ENCODE assay signal across 28 cellular contexts in genomic region chr11:96284917-96285316, GRCh38. TPM values are rescaled to one million over a fixed set of nuclear protein-coding genes. Genes with fewer than 3 reads are reported as not detected.
DNase-seq lines count a peak whose midpoint lies in the region; ATAC-seq, FAIRE-seq and TF ChIP-seq lines count a peak whose summit lies in the region.
"Had no signal": no experiment of that assay in that cellular context is flagged by ENCODE, and none has a peak within 500 bp of the region (broad histone marks: within the 10 kb centered on the region; RNA-seq: fewer than 3 reads in every experiment).

No MANE protein-coding gene starts in this region.

- intact Hi-C loops in activated CD8-positive, alpha-beta T cell treated with anti-CD3 and anti-CD28 coated beads for 36 hours (cut with micrococcal nuclease) = loop anchor here (5.0 kb wide), 1 partner anchor 38 kb away; no protein-coding TSS in a partner anchor
- intact Hi-C loops in GM12878 (cut with micrococcal nuclease; ENCODE audit: unreplicated experiment) (no loop called here), head of caudate nucleus (cut with DNase I) (no loop called here)

- H3K79me2 ChIP-seq in GM12878 (ENCODE audit: control insufficient read depth, insufficient read depth, low read length) (peaks cover 71% of the 10 kb centered on the region), GM23338 (replicated peaks; ENCODE audit: insufficient read depth) (peaks cover 4% of the 10 kb centered on the region; the same call in 1 of the 2 replicates)

- peaks cover 86% of the 10 kb centered on the region for H3K4me1 Mint-ChIP-seq in activated CD8-positive, alpha-beta T cell treated with anti-CD3 and anti-CD28 coated beads for 36 hours (ENCODE audit: low read depth)
- peaks cover 49% of the 10 kb centered on the region for H3K4me1 Mint-ChIP-seq in activated CD8-positive, alpha-beta T cell treated with anti-CD3 and anti-CD28 coated beads, Interleukin-2, amount 10 ng/mL, durations not matched to agents 7 days and 5 days (ENCODE audit: low read depth)
- H3K4me1 Mint-ChIP-seq in GM23338 = peaks cover 16% of the 10 kb centered on the region

- no peaks in the 10 kb centered on the region for H3K27me3 Mint-ChIP-seq in activated CD8-positive, alpha-beta T cell treated with anti-CD3 and anti-CD28 coated beads for 36 hours
- H3K27me3 Mint-ChIP-seq in activated CD8-positive, alpha-beta T cell treated with anti-CD3 and anti-CD28 coated beads, Interleukin-2, amount 10 ng/mL, durations not matched to agents 7 days and 5 days (ENCODE audit: low read depth) = no peaks in the 10 kb centered on the region
- H3K27me3 Mint-ChIP-seq in GM23338 (ENCODE audit: insufficient read depth, low read depth, poor library complexity) = no peaks in the 10 kb centered on the region
- H3K27me3 Mint-ChIP-seq: activated CD4-positive, alpha-beta T cell treated with anti-CD3 and anti-CD28 coated beads, Interleukin-2, amount 10 ng/mL, durations not matched to agents 7 days and 5 days; B cell; CD8-positive, alpha-beta memory T cell had no signal

- peaks cover 3% of the 10 kb centered on the region; the same call in 2 of the 3 replicates for H3K9me3 ChIP-seq in GM12878 (replicated peaks; ENCODE audit: control insufficient read depth, insufficient read depth, low read length)

- peaks cover 27% of the 10 kb centered on the region for H3K36me3 Mint-ChIP-seq in activated CD8-positive, alpha-beta T cell treated with anti-CD3 and anti-CD28 coated beads for 36 hours (ENCODE audit: low read depth)
- peaks cover 24% of the 10 kb centered on the region for H3K36me3 Mint-ChIP-seq in activated CD8-positive, alpha-beta T cell treated with anti-CD3 and anti-CD28 coated beads, Interleukin-2, amount 10 ng/mL, durations not matched to agents 7 days and 5 days (ENCODE audit: low read depth)
- no peaks in the 10 kb centered on the region for H3K36me3 Mint-ChIP-seq in GM23338 (ENCODE audit: low read depth)

- H3K4me2 ChIP-seq in GM12878 (ENCODE audit: control insufficient read depth, insufficient read depth) = no peak overlapping the region
- H3K4me2 ChIP-seq in GM23338 = no peak overlapping the region
- H3K4me2 ChIP-seq: PC-9 had no signal

- H3K4me3 ChIP-seq in GM12865 (ENCODE audit: low read depth, low read length) (no peak overlapping the region), GM12878 (no peak overlapping the region), GM23338 (no peak overlapping the region)
- H3K4me3 ChIP-seq: PC-9, upper lobe of left lung had no signal

- POLR2A ChIA-PET in activated CD8-positive, alpha-beta T cell treated with anti-CD3 and anti-CD28 coated beads for 36 hours (lab: Charles Lee) = interaction anchor here (0.8 to 1.9 kb wide), 2 partner anchors 17 to 30 kb away, joined by 3 to 4 read pairs; no protein-coding TSS in a partner anchor
- POLR2A ChIA-PET in activated CD8-positive, alpha-beta T cell treated with anti-CD3 and anti-CD28 coated beads, Interleukin-2, amount 10 ng/mL, durations not matched to agents 7 days and 5 days (lab: Charles Lee) = no interaction called here
- POLR2A ChIA-PET in GM12878 (lab: Charles Lee) = no interaction called here

- TF ChIP-seq EP300 in GM12878 (IDR thresholded peaks at IDR 0.05; ENCODE audit: borderline replicate concordance in 1 of 2, control insufficient read depth in 1 of 2, low read depth in 2 of 2, low read length in 2 of 2) = no peak

- H3K27me3 ChIP-seq in GM12878 (replicated peaks in 1 of 2; ENCODE audit: control insufficient read depth in 2 of 2, insufficient read depth in 2 of 2, low read length in 1 of 2) (no peaks in the 10 kb centered on the region), GM23338 (ENCODE audit: insufficient read depth) (no peaks in the 10 kb centered on the region)
- H3K27me3 ChIP-seq: upper lobe of left lung had no signal

- H3K4me1 ChIP-seq in GM12878 (ENCODE audit: control insufficient read depth, insufficient read depth, low read length) (peaks cover 38% of the 10 kb centered on the region), GM23338 (ENCODE audit: insufficient read depth) (peaks cover 14% of the 10 kb centered on the region)

- TF ChIP-seq POLR2A in GM12878 (IDR thresholded peaks at IDR 0.05; ENCODE audit: low read depth, low read length) = no peak

- no peaks in the 10 kb centered on the region for H3K9me2 ChIP-seq in GM23338 (ENCODE audit: insufficient read depth)

- no TSS peak for BruUV-seq in GM12878 (replicated peaks; lab: Mats Ljungman, UMichigan)

- no peak for TF ChIP-seq RAD21 in GM12878 (IDR thresholded peaks at IDR 0.05; ENCODE audit: insufficient read depth, low read depth, low read length)

- H3K9me3 Mint-ChIP-seq in activated CD8-positive, alpha-beta T cell treated with anti-CD3 and anti-CD28 coated beads for 36 hours = peaks cover 10% of the 10 kb centered on the region
- peaks cover 5% of the 10 kb centered on the region for H3K9me3 Mint-ChIP-seq in activated CD8-positive, alpha-beta T cell treated with anti-CD3 and anti-CD28 coated beads, Interleukin-2, amount 10 ng/mL, durations not matched to agents 7 days and 5 days (ENCODE audit: insufficient read depth)
- H3K9me3 Mint-ChIP-seq in GM23338 = peaks cover 3% of the 10 kb centered on the region; the same call in 2 of the 3 replicates

- TF ChIP-seq CTCF in activated CD8-positive, alpha-beta T cell treated with anti-CD3 and anti-CD28 coated beads for 36 hours (IDR thresholded peaks at IDR 0.05) = no peak
- no peak for TF ChIP-seq CTCF in GM12865 (IDR thresholded peaks at IDR 0.05; ENCODE audit: insufficient read depth, low read depth, low read length, missing control alignments)
- TF ChIP-seq CTCF in GM12878 (IDR thresholded peaks at IDR 0.05 in 2 of 3, conservative IDR thresholded peaks at IDR 0.05 in 1 of 3; ENCODE audit: control insufficient read depth in 2 of 3, extremely low read depth in 1 of 3, insufficient read depth in 1 of 3, low read depth in 3 of 3, low read length in 3 of 3) = no peak
- TF ChIP-seq CTCF in GM23338 (conservative IDR thresholded peaks at IDR 0.05; ENCODE audit: low read depth in 2 of 2) = no peak

- SMC1A ChIA-PET in GM12878 (lab: Charles Lee; ENCODE audit: uncharacterized antibody, unreplicated experiment) = interaction anchor here (0.8 to 5.3 kb wide), 8 partner anchors 8 to 229 kb away, joined by 3 to 76 read pairs (median 4); partner anchors contain the start of gene MAML2

- H3F3A ChIP-seq in GM23338 (replicated peaks; ENCODE audit: low read depth) = no peaks in the 10 kb centered on the region

- no peak for DNase-seq in activated CD8-positive, alpha-beta T cell treated with anti-CD3 and anti-CD28 coated beads for 36 hours
- no peak for DNase-seq in activated CD8-positive, alpha-beta T cell treated with anti-CD3 and anti-CD28 coated beads, Interleukin-2, amount 10 ng/mL, durations not matched to agents 7 days and 5 days
- peak; percentile 18 for DNase-seq in GM12865 (ENCODE audit: low read depth)
- no peak for DNase-seq in GM12878 (ENCODE audit: low read depth, low spot score)
- no peak for DNase-seq in GM23338 (ENCODE audit: low spot score)
- DNase-seq in head of caudate nucleus = no peak
- DNase-seq: activated CD4-positive, alpha-beta T cell treated with anti-CD3 and anti-CD28 coated beads, Interleukin-2, amount 10 ng/mL, durations not matched to agents 7 days and 5 days; activated naive CD4-positive, alpha-beta T cell; aorta; CD8-positive, alpha-beta memory T cell; DMS 273 treated with DMSO at 0.1 percent for 48 hours; effector CD8-positive, alpha-beta T cell; Karpas-422; NCI-H146; NCI-H2171 treated with DMSO at 0.1 percent for 48 hours; NCI-H510A treated with DMSO at 0.1 percent for 48 hours; PC-9; stimulated activated CD4-positive, alpha-beta T cell treated with anti-CD3 and anti-CD28 coated beads, Interleukin-2, amount 100 ng/mL, for 24 hours; upper lobe of left lung had no signal

- peak overlapping the region; percentile 48 for H3K27ac Mint-ChIP-seq in activated CD8-positive, alpha-beta T cell treated with anti-CD3 and anti-CD28 coated beads for 36 hours
- H3K27ac Mint-ChIP-seq in activated CD8-positive, alpha-beta T cell treated with anti-CD3 and anti-CD28 coated beads, Interleukin-2, amount 10 ng/mL, durations not matched to agents 7 days and 5 days = no peak overlapping the region
- H3K27ac Mint-ChIP-seq in GM23338 = no peak overlapping the region
- H3K27ac Mint-ChIP-seq: activated CD4-positive, alpha-beta T cell treated with anti-CD3 and anti-CD28 coated beads, Interleukin-2, amount 10 ng/mL, durations not matched to agents 7 days and 5 days; B cell had no signal

- in situ Hi-C loops in GM12878 (cut with MboI) = no loop called here

- H3K27ac ChIP-seq in GM12878 (ENCODE audit: control insufficient read depth, insufficient read depth) = no peak overlapping the region
- H3K27ac ChIP-seq in GM23338 (ENCODE audit: low read depth) = no peak overlapping the region
- H3K27ac ChIP-seq: HL-60, PC-9, upper lobe of left lung had no signal

- no peaks in the 10 kb centered on the region; a peak in 2 of 4 replicates for H3K36me3 ChIP-seq in GM12878 (ENCODE audit: control insufficient read depth in 2 of 2, insufficient read depth in 2 of 2, low read length in 1 of 2)
- H3K36me3 ChIP-seq in GM23338 (ENCODE audit: insufficient read depth) = no peaks in the 10 kb centered on the region
- H3K36me3 ChIP-seq: upper lobe of left lung had no signal

- H4K20me1 ChIP-seq in GM12878 (ENCODE audit: control insufficient read depth, insufficient read depth) = no peaks in the 10 kb centered on the region
- H4K20me1 ChIP-seq in GM23338 (replicated peaks; ENCODE audit: insufficient read depth) = no peaks in the 10 kb centered on the region

- H2AFZ ChIP-seq in GM12878 (ENCODE audit: control insufficient read depth, low read depth, low read length) = no peak overlapping the region
- H2AFZ ChIP-seq in GM23338 = no peak overlapping the region
- H2AFZ ChIP-seq: PC-9 had no signal

- H3K4me3 Mint-ChIP-seq in activated CD8-positive, alpha-beta T cell treated with anti-CD3 and anti-CD28 coated beads for 36 hours = no peak overlapping the region
- no peak overlapping the region for H3K4me3 Mint-ChIP-seq in activated CD8-positive, alpha-beta T cell treated with anti-CD3 and anti-CD28 coated beads, Interleukin-2, amount 10 ng/mL, durations not matched to agents 7 days and 5 days
- no peak overlapping the region for H3K4me3 Mint-ChIP-seq in GM23338
- H3K4me3 Mint-ChIP-seq: activated CD4-positive, alpha-beta T cell treated with anti-CD3 and anti-CD28 coated beads, Interleukin-2, amount 10 ng/mL, durations not matched to agents 7 days and 5 days; B cell; CD8-positive, alpha-beta memory T cell had no signal

- FAIRE-seq in GM12878 (lab: Jason Lieb, UNC) = peak; percentile 66
- FAIRE-seq: colon, keratinocyte had no signal

- CTCF ChIA-PET in activated CD8-positive, alpha-beta T cell treated with anti-CD3 and anti-CD28 coated beads for 36 hours (lab: Charles Lee) = interaction anchor here (6.7 kb wide), 1 partner anchor 57 kb away, joined by 43 read pairs; the partner anchor contains the start of gene MAML2
- CTCF ChIA-PET in activated CD8-positive, alpha-beta T cell treated with anti-CD3 and anti-CD28 coated beads, Interleukin-2, amount 10 ng/mL, durations not matched to agents 7 days and 5 days (lab: Charles Lee) = interaction anchor here (1.1 to 1.5 kb wide), 3 partner anchors 8 to 56 kb away, joined by 3 to 4 read pairs (median 3); no protein-coding TSS in a partner anchor
- CTCF ChIA-PET in GM12878 (lab: Yijun Ruan, JAX) = interaction anchor here (4.2 kb wide), 1 partner anchor 57 kb away, joined by 25 read pairs; the partner anchor contains the start of gene MAML2

- no peak overlapping the region for H3K9ac ChIP-seq in GM12878 (ENCODE audit: control insufficient read depth, insufficient read depth, low read length)

- 35% methylated on average over 3 of the region's 3 CpGs for WGBS in GM12878 (ENCODE audit: insufficient coverage, insufficient replicate concordance, low lambda C conversion rate, missing lambda C conversion rate)

- RAD21 ChIA-PET in GM12878 (lab: Charles Lee; ENCODE audit: unreplicated experiment) = interaction anchor here (5.2 kb wide), 1 partner anchor 56 kb away, joined by 44 read pairs; the partner anchor contains the start of gene MAML2

- ATAC-seq in activated CD8-positive, alpha-beta T cell treated with anti-CD3 and anti-CD28 coated beads for 36 hours = peak; percentile 57
- no peak for ATAC-seq in activated CD8-positive, alpha-beta T cell treated with anti-CD3 and anti-CD28 coated beads, Interleukin-2, amount 10 ng/mL, durations not matched to agents 7 days and 5 days
- ATAC-seq in HG02884 (IDR thresholded peaks at IDR 0.05; ENCODE audit: unreplicated experiment) (peak; percentile 45), GM12878 (peak; percentile 43), GM23338 (no peak), GM18520 (IDR thresholded peaks at IDR 0.05; ENCODE audit: unreplicated experiment) (no peak)
- ATAC-seq: HCT116, Right ventricle myocardium inferior, SK-N-SH treated with all-trans-retinoic acid at 6 μM for 48 hours had no signal

RNA-seq across cellular contexts. Expression of gene MAML2, which starts 58.1 kb away (rescaled TPM):
- 10 to 100 TPM; 11.8 to 12.5 TPM for total RNA-seq in activated CD8-positive, alpha-beta T cell treated with anti-CD3 and anti-CD28 coated beads for 36 hours
- total RNA-seq in activated CD8-positive, alpha-beta T cell treated with anti-CD3 and anti-CD28 coated beads, Interleukin-2, amount 10 ng/mL, durations not matched to agents 7 days and 5 days = 10 to 100 TPM; 14.7 to 15.5 TPM
- total RNA-seq in GM12878 (2013; cell fraction: nucleolus; rRNA removed) = 40.1 and 41.3 TPM in 2 replicates
- 15.0 and 16.0 TPM in 2 replicates for total RNA-seq in GM12878 (2014; rRNA removed)
- 11.4 and 12.6 TPM in 2 replicates for total RNA-seq in GM12878 (2014; rRNA removed; fragmentation: Illumina TruSeq; extraction: Trizol)
- total RNA-seq in GM12878 (2021) = 12.7 and 13.3 TPM in 2 replicates
- 3.6 TPM for polyA plus RNA-seq in GM12878 (2011; ENCODE audit: low read depth)
- 12.5 and 15.1 TPM in 2 replicates for polyA plus RNA-seq in GM12878 (2011; rRNA removed)
- polyA plus RNA-seq in GM12878 (2011; cell fraction: cytosol; rRNA removed) = 15.6 and 18.7 TPM in 2 replicates
- polyA plus RNA-seq in GM12878 (2011; cell fraction: nucleus; rRNA removed) = 14.3 and 15.4 TPM in 2 replicates
- polyA plus RNA-seq in GM12878 (2012) = 4.3 and 6.8 TPM in 2 replicates
- 14.1 and 14.8 TPM in 2 replicates for polyA plus RNA-seq in GM12878 (2014; fragmentation: Illumina TruSeq; extraction: Trizol)
- polyA plus RNA-seq in GM12878 (2014; fragmentation: Nextera tagmentation; extraction: Ambion mirVana) = 1 to 10 TPM; 2.5 to 2.6 TPM
- polyA plus RNA-seq in GM12878 (2014; rRNA removed) = 12.7 and 13.2 TPM in 2 replicates
- polyA plus RNA-seq in GM12878 (2016; fragmentation: Nextera tagmentation; extraction: Ambion mirVana) = 1 to 10 TPM; 6.8 to 7.5 TPM
- 40.1 and 42.2 TPM in 2 replicates for polyA minus RNA-seq in GM12878 (2011; rRNA and poly(A)+ RNA removed)
- 13.3 and 17.5 TPM in 2 replicates for polyA minus RNA-seq in GM12878 (2011; cell fraction: cytosol; rRNA and poly(A)+ RNA removed)
- 32.0 and 54.5 TPM in 2 replicates for polyA minus RNA-seq in GM12878 (2011; cell fraction: nucleus; rRNA and poly(A)+ RNA removed)
- 5.7 and 7.1 TPM in 2 replicates for total RNA-seq in GM23338 (2014; rRNA removed; shearing (Covaris generic))
- 1.7 and 2.0 TPM in 2 replicates for polyA plus RNA-seq in GM23338 (2016; fragmentation: Nextera tagmentation; extraction: Ambion mirVana)

Comparison
In these comparisons a context has a peak if more than half of its experiments do, and no peak if none do; other contexts are left out.
1. ATAC-seq: peak in activated CD8-positive, alpha-beta T cell treated with anti-CD3 and anti-CD28 coated beads for 36 hours (single experiment), HG02884 (single experiment) and GM12878 (single experiment); none in activated CD8-positive, alpha-beta T cell treated with anti-CD3 and anti-CD28 coated beads, Interleukin-2, amount 10 ng/mL, durations not matched to agents 7 days and 5 days (single experiment), GM23338 (single experiment) and GM18520 (single experiment).